16 cellular contexts compared by ENCODE assay signal in the genomic region with DNA sequence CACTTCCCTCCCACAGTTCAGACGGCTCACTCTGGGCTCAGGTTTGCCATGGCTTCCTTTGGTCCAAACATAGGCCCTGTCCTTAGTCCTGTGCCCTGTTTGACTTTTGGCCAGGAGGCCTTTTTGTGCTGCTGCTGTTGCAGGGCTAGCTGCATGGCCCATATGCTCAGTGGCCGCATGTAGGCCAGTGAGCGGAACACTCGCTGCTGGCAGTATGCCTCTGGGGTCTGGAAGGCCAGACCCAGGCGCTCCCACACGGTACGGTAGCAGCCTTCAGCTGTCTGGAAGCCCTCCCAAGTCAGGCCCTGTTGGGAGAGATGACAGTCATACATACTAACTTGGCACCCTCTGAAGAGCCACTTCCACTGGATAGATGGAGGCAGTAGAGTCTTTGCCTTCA. TPM values are rescaled to one million over a fixed set of nuclear protein-coding genes. Genes with fewer than 3 reads are reported as not detected.
DNase-seq lines count a peak whose midpoint lies in the region; ATAC-seq and TF ChIP-seq lines count a peak whose summit lies in the region.
"Had no signal": no experiment of that assay in that cellular context is flagged by ENCODE, and none has a peak within 500 bp of the region (broad histone marks: within the 10 kb centered on the region; RNA-seq: fewer than 3 reads in every experiment).

No MANE protein-coding gene starts in this region.

- H3K36me3 Mint-ChIP-seq in glutamatergic neuron (ENCODE audit: unreplicated experiment) (no peaks in the 10 kb centered on the region), type B pancreatic cell (peaks cover 35% of the 10 kb centered on the region)
- H3K36me3 Mint-ChIP-seq in stimulated activated memory B cell treated with anti-CD40 and anti-IgM and Interleukin-4, amounts not matched to agents 10 μg/mL and 1 μg/mL and 100 μg/mL, for 72 hours = peaks cover 52% of the 10 kb centered on the region

- TF ChIP-seq CTCF in HEK293 (tag by site-specific recombination; IDR thresholded peaks at IDR 0.05) (no peak), WERI-Rb-1 (IDR thresholded peaks at IDR 0.05; ENCODE audit: low read depth, low read length) (no peak), glutamatergic neuron (IDR thresholded peaks at IDR 0.05; ENCODE audit: partially characterized antibody, unreplicated experiment) (no peak), type B pancreatic cell (conservative IDR thresholded peaks at IDR 0.05) (no peak)

- no peak for ATAC-seq in HG03025 (IDR thresholded peaks at IDR 0.05; ENCODE audit: low FRiP score, unreplicated experiment)
- ATAC-seq in stimulated activated memory B cell treated with anti-CD40 and anti-IgM and Interleukin-4, amounts not matched to agents 10 μg/mL and 1 μg/mL and 100 μg/mL, for 72 hours = no peak

- H3K27me3 ChIP-seq in WERI-Rb-1 (ENCODE audit: insufficient read depth, low read depth, severe bottlenecking) = no peaks in the 10 kb centered on the region
- H3K27me3 ChIP-seq: SJCRH30 had no signal

- no peak overlapping the region for H3K4me3 Mint-ChIP-seq in glutamatergic neuron (ENCODE audit: unreplicated experiment)
- H3K4me3 Mint-ChIP-seq in type B pancreatic cell = no peak overlapping the region
- no peak overlapping the region for H3K4me3 Mint-ChIP-seq in stimulated activated memory B cell treated with anti-CD40 and anti-IgM and Interleukin-4, amounts not matched to agents 10 μg/mL and 1 μg/mL and 100 μg/mL, for 72 hours
- H3K4me3 Mint-ChIP-seq: B cell had no signal

- H3K4me1 Mint-ChIP-seq in glutamatergic neuron (ENCODE audit: low read depth, unreplicated experiment) (peaks cover 7% of the 10 kb centered on the region), type B pancreatic cell (ENCODE audit: unreplicated experiment) (peaks cover 7% of the 10 kb centered on the region)
- H3K4me1 Mint-ChIP-seq in stimulated activated memory B cell treated with anti-CD40 and anti-IgM and Interleukin-4, amounts not matched to agents 10 μg/mL and 1 μg/mL and 100 μg/mL, for 72 hours = peaks cover 29% of the 10 kb centered on the region

- H3K27ac Mint-ChIP-seq in glutamatergic neuron (ENCODE audit: unreplicated experiment) = peak overlapping the region; percentile 43
- H3K27ac Mint-ChIP-seq in type B pancreatic cell = peak overlapping the region; percentile 18
- no peak overlapping the region for H3K27ac Mint-ChIP-seq in stimulated activated memory B cell treated with anti-CD40 and anti-IgM and Interleukin-4, amounts not matched to agents 10 μg/mL and 1 μg/mL and 100 μg/mL, for 72 hours

- peaks cover 2% of the 10 kb centered on the region for H3K27me3 Mint-ChIP-seq in glutamatergic neuron (ENCODE audit: unreplicated experiment)
- H3K27me3 Mint-ChIP-seq in type B pancreatic cell = no peaks in the 10 kb centered on the region
- H3K27me3 Mint-ChIP-seq in stimulated activated memory B cell treated with anti-CD40 and anti-IgM and Interleukin-4, amounts not matched to agents 10 μg/mL and 1 μg/mL and 100 μg/mL, for 72 hours = no peaks in the 10 kb centered on the region
- H3K27me3 Mint-ChIP-seq: B cell had no signal

- H3K9me3 ChIP-seq in HEK293 (ENCODE audit: control insufficient read depth, insufficient read depth, low read depth, low read length) = no peaks in the 10 kb centered on the region
- no peaks in the 10 kb centered on the region for H3K9me3 ChIP-seq in WERI-Rb-1 (ENCODE audit: severe bottlenecking)
- H3K9me3 ChIP-seq: SJCRH30 had no signal

- H3K27ac ChIP-seq in HEK293 (ENCODE audit: extremely low read depth, low read depth, low read length) (no peak overlapping the region), WERI-Rb-1 (peak overlapping the region; percentile 81)
- H3K27ac ChIP-seq: PC-9 had no signal

- H3K4me1 ChIP-seq in HEK293 (ENCODE audit: control insufficient read depth, insufficient read depth, low read length) = peaks cover 8% of the 10 kb centered on the region

- H3K9me3 Mint-ChIP-seq in glutamatergic neuron (ENCODE audit: unreplicated experiment) = peaks cover 7% of the 10 kb centered on the region
- no peaks in the 10 kb centered on the region for H3K9me3 Mint-ChIP-seq in type B pancreatic cell
- no peaks in the 10 kb centered on the region for H3K9me3 Mint-ChIP-seq in stimulated activated memory B cell treated with anti-CD40 and anti-IgM and Interleukin-4, amounts not matched to agents 10 μg/mL and 1 μg/mL and 100 μg/mL, for 72 hours

- H3K36me3 ChIP-seq in HEK293 (ENCODE audit: control insufficient read depth in 2 of 2, insufficient read depth in 1 of 2, low read length in 2 of 2) (peaks cover 22 to 87% of the 10 kb centered on the region in 2 experiments; a peak in 2 of 3 replicates), WERI-Rb-1 (peaks cover 76% of the 10 kb centered on the region)

- CTCF ChIA-PET in HEK293 (lab: Yijun Ruan, JAX) = interaction anchor here (0.8 to 4.6 kb wide), 8 partner anchors 8 to 91 kb away, joined by 3 to 22 read pairs (median 4); no protein-coding TSS in a partner anchor

- DNase-seq in WERI-Rb-1 (no peak), glutamatergic neuron (no peak), type B pancreatic cell (ENCODE audit: extremely low spot score, unreplicated experiment) (no peak), NCI-H2196 treated with DMSO at 0.1 percent for 48 hours (lab: John Stamatoyannopoulos, UW; ENCODE audit: unreplicated experiment) (no peak)
- DNase-seq: COR-L47, H7, NCI-H1105, NCI-H1694 treated with DMSO at 0.1 percent for 48 hours, NCI-H510A treated with DMSO at 0.1 percent for 48 hours, NCI-H82, PC-9, SJCRH30 had no signal

- POLR2A ChIA-PET in HEK293 (lab: Yijun Ruan, JAX) = interaction anchor here (0.8 to 5.3 kb wide), 2 partner anchors 9 to 10 kb away, joined by 4 to 57 read pairs; a partner anchor contains a TSS

- H3K4me3 ChIP-seq in HEK293 (ENCODE audit: low read depth, low read length) (no peak overlapping the region), WERI-Rb-1 (ENCODE audit: low read depth, low read length) (no peak overlapping the region)
- H3K4me3 ChIP-seq: PC-9, SJCRH30 had no signal

TF ChIP-seq in HEK293, 187 proteins besides CTCF, POLR2A, EP300 and RAD21:
- TF ChIP-seq ZNF223 (tag by site-specific recombination; IDR thresholded peaks at IDR 0.05) = no peak
- TF ChIP-seq ZNF600 (tag by site-specific recombination; IDR thresholded peaks at IDR 0.05) = 0 out of 2 replicates have a peak, but pooled peaks have one; percentile 13
- no peak for TF ChIP-seq KLF7 (tag by site-specific recombination; IDR thresholded peaks at IDR 0.05; ENCODE audit: borderline replicate concordance)
- TF ChIP-seq, protein P1, sequence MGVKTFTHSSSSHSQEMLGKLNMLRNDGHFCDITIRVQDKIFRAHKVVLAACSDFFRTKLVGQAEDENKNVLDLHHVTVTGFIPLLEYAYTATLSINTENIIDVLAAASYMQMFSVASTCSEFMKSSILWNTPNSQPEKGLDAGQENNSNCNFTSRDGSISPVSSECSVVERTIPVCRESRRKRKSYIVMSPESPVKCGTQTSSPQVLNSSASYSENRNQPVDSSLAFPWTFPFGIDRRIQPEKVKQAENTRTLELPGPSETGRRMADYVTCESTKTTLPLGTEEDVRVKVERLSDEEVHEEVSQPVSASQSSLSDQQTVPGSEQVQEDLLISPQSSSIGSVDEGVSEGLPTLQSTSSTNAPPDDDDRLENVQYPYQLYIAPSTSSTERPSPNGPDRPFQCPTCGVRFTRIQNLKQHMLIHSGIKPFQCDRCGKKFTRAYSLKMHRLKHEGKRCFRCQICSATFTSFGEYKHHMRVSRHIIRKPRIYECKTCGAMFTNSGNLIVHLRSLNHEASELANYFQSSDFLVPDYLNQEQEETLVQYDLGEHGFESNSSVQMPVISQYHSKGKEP (tag by site-specific recombination; IDR thresholded peaks at IDR 0.05) = no peak

RNA-seq across cellular contexts. Expression of a gene that starts 4.7 kb away (rescaled TPM):
- total RNA-seq in glutamatergic neuron (ENCODE audit: unreplicated experiment) (32.0 TPM), type B pancreatic cell (ENCODE audit: low replicate concordance) (29.1 and 36.4 TPM in 2 replicates)

RNA-seq across cellular contexts. Expression of a gene that starts 5.1 kb away (rescaled TPM):
- total RNA-seq in glutamatergic neuron (ENCODE audit: unreplicated experiment) (56.2 TPM), type B pancreatic cell (ENCODE audit: low replicate concordance) (136 and 164 TPM in 2 replicates)

RNA-seq across cellular contexts. Expression of a gene that starts 11.9 kb away (rescaled TPM):
- total RNA-seq in glutamatergic neuron (ENCODE audit: unreplicated experiment) = 287 TPM
- 100 and 103 TPM in 2 replicates for total RNA-seq in type B pancreatic cell (ENCODE audit: low replicate concordance)

RNA-seq across cellular contexts. Expression of a gene that starts 11.9 kb away (rescaled TPM):
- total RNA-seq in glutamatergic neuron (ENCODE audit: unreplicated experiment) (44.0 TPM), type B pancreatic cell (ENCODE audit: low replicate concordance) (35.0 and 35.7 TPM in 2 replicates)

RNA-seq across cellular contexts. Expression of a gene that starts 16.9 kb away (rescaled TPM):
- not detected for total RNA-seq in glutamatergic neuron (ENCODE audit: unreplicated experiment)
- not detected in 2 replicates for total RNA-seq in type B pancreatic cell (ENCODE audit: low replicate concordance)
- total RNA-seq: H7, PC-9, SJCRH30 had no signal
